Comparison of ENCODE assay signal across 17 cellular contexts in the genomic region with DNA sequence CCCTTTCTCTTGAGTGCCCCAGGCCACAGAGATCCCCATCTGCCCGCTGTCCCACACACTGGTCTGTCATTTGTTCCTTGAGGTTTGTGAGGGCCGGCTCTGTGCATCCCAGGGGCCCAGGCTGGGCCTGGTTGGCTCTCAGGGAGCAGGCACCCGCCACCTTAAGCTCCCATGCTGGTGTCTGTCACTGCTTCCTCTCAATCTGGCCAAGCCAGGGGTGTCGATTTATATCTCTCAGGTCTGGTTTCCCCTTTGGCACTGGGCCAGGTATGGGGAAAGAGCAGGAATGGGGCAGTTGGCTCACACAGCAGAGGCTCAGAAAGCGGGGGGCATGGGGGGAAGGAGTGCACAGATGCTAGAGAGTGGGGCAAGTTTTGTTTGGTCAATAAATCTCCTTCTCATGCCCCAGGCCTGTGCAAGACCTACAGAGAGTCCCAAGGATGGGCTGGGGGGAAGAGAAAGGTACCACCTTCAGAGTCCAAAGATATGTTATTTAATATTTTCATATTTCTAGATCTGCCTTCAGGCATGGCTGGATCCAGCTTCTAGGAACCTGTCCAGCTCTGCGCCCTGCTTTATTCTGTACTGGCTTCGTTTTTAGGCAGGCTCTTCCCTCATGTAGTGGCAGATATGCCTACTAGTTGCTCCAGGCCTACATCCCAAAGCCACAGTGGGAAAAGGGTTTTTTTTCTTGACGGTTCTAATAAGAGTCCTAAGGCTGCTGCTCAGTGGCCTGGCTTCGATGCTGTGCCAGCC. TPM values are rescaled to one million over a fixed set of nuclear protein-coding genes. Genes with fewer than 3 reads are reported as not detected.
DNase-seq lines count a peak whose midpoint lies in the region; ATAC-seq, FAIRE-seq and TF ChIP-seq lines count a peak whose summit lies in the region.
"Had no signal": no experiment of that assay in that cellular context is flagged by ENCODE, and none has a peak within 500 bp of the region (broad histone marks: within the 10 kb centered on the region; RNA-seq: fewer than 3 reads in every experiment).

No MANE protein-coding gene starts in this region.

- H3K36me3 Mint-ChIP-seq in MCF 10A (ENCODE audit: insufficient read depth, unreplicated experiment) (peaks cover 72% of the 10 kb centered on the region), immature natural killer cell (peaks cover 31 to 67% (median 49%) of the 10 kb centered on the region in 3 donors)
- H3K36me3 Mint-ChIP-seq in activated T-helper 2 cell treated with anti-CD3 and anti-CD28 coated beads, Interferon-gamma antibody, Interleukin-2, Interleukin-4, amounts not matched to agents 10 μg/mL and 5 μg/mL and 100 μg/mL, durations not matched to agents 14 hours and 24 hours and 36 hours (ENCODE audit: low read depth), result peaks cover 95% of the 10 kb centered on the region

- no peak for FAIRE-seq in frontal cortex (lab: Jason Lieb, UNC)
- FAIRE-seq: astrocyte, H1 had no signal

- peak; percentile 61 for DNase-seq in MCF 10A (ENCODE audit: unreplicated experiment)
- DNase-seq in mammary epithelial cell, result no peak
- DNase-seq in activated T-helper 2 cell treated with anti-CD3 and anti-CD28 coated beads, Interferon-gamma antibody, Interleukin-2, Interleukin-4, amounts not matched to agents 10 μg/mL and 5 μg/mL and 100 μg/mL, durations not matched to agents 14 hours and 24 hours and 36 hours (ENCODE audit: low spot score), result no peak
- no peak for DNase-seq in immature natural killer cell
- no peak for DNase-seq in NCI-H128 (lab: John Stamatoyannopoulos, UW; ENCODE audit: unreplicated experiment)
- no peak for DNase-seq in MG63
- no peak for DNase-seq in frontal cortex (ENCODE audit: low spot score in 2 of 2)
- DNase-seq: C1 segment of cervical spinal cord; glutamatergic neuron; kidney glomerular epithelial cell; stimulated activated CD4-positive, alpha-beta T cell treated with anti-CD3 and anti-CD28 coated beads, Interleukin-4, amount 100 ng/mL, for 1 hour; T-helper 9 cell had no signal

- no peaks in the 10 kb centered on the region for H3K27me3 ChIP-seq in mammary epithelial cell (ENCODE audit: insufficient read depth, low read length)
- no peaks in the 10 kb centered on the region for H3K27me3 ChIP-seq in MG63

- no peaks in the 10 kb centered on the region for H3K4me1 Mint-ChIP-seq in MCF 10A (ENCODE audit: insufficient read depth, unreplicated experiment)
- peaks cover 24% of the 10 kb centered on the region for H3K4me1 Mint-ChIP-seq in activated T-helper 2 cell treated with anti-CD3 and anti-CD28 coated beads, Interferon-gamma antibody, Interleukin-2, Interleukin-4, amounts not matched to agents 10 μg/mL and 5 μg/mL and 100 μg/mL, durations not matched to agents 14 hours and 24 hours and 36 hours (ENCODE audit: low read depth)
- peaks cover 3 to 6% of the 10 kb centered on the region in 2 donors for H3K4me1 Mint-ChIP-seq in immature natural killer cell

- no peak overlapping the region for H3K4me2 ChIP-seq in mammary epithelial cell (ENCODE audit: insufficient read depth, low read depth, low read length)

- H3K27me3 Mint-ChIP-seq in MCF 10A (ENCODE audit: insufficient read depth, unreplicated experiment) (no peaks in the 10 kb centered on the region), immature natural killer cell (ENCODE audit: low read depth in 3 of 3) (peaks cover 0 to 2% (median 1%) of the 10 kb centered on the region in 3 donors)
- H3K27me3 Mint-ChIP-seq in activated T-helper 2 cell treated with anti-CD3 and anti-CD28 coated beads, Interferon-gamma antibody, Interleukin-2, Interleukin-4, amounts not matched to agents 10 μg/mL and 5 μg/mL and 100 μg/mL, durations not matched to agents 14 hours and 24 hours and 36 hours (ENCODE audit: low read depth), result no peaks in the 10 kb centered on the region

- CTCF ChIA-PET in MCF 10A (lab: Yijun Ruan, JAX), result interaction anchor here (1.2 kb wide), 1 partner anchor 20 kb away, joined by 4 read pairs; no protein-coding TSS in a partner anchor
- CTCF ChIA-PET in mammary epithelial cell (lab: Charles Lee; ENCODE audit: low non-redundant PET), result no interaction called here

- BruUV-seq in MCF 10A (replicated peaks; lab: Mats Ljungman, UMichigan) (no TSS peak), mammary epithelial cell (replicated peaks; lab: Mats Ljungman, UMichigan) (no TSS peak)

- H3K4me3 ChIP-seq in mammary epithelial cell (replicated peaks in 1 of 3; ENCODE audit: insufficient read depth in 1 of 3, low read depth in 2 of 3, low read length in 3 of 3) (no peak overlapping the region), MG63 (no peak overlapping the region)

- no peak overlapping the region for H3K27ac Mint-ChIP-seq in MCF 10A (ENCODE audit: low read depth, unreplicated experiment)
- H3K27ac Mint-ChIP-seq in activated T-helper 2 cell treated with anti-CD3 and anti-CD28 coated beads, Interferon-gamma antibody, Interleukin-2, Interleukin-4, amounts not matched to agents 10 μg/mL and 5 μg/mL and 100 μg/mL, durations not matched to agents 14 hours and 24 hours and 36 hours, result peak overlapping the region; percentile 70
- peak overlapping the region in 4 of 6 donors; percentile 1 to 64 (median 49) for H3K27ac Mint-ChIP-seq in immature natural killer cell

- POLR2A ChIA-PET in MCF 10A (lab: Yijun Ruan, JAX), result interaction anchor here (1.2 kb wide), 1 partner anchor 20 kb away, joined by 3 read pairs; no protein-coding TSS in a partner anchor

- intact Hi-C loops in MCF 10A (cut with micrococcal nuclease), result no loop called here
- intact Hi-C loops in mammary epithelial cell (cut with micrococcal nuclease), result no loop called here
- intact Hi-C loops in activated T-helper 2 cell treated with anti-CD3 and anti-CD28 coated beads, Interferon-gamma antibody, Interleukin-2, Interleukin-4, amounts not matched to agents 10 μg/mL and 5 μg/mL and 100 μg/mL, durations not matched to agents 14 hours and 24 hours and 36 hours (cut with micrococcal nuclease), result no loop called here

- no peak overlapping the region for H3K4me3 Mint-ChIP-seq in MCF 10A (ENCODE audit: unreplicated experiment)
- no peak overlapping the region for H3K4me3 Mint-ChIP-seq in activated T-helper 2 cell treated with anti-CD3 and anti-CD28 coated beads, Interferon-gamma antibody, Interleukin-2, Interleukin-4, amounts not matched to agents 10 μg/mL and 5 μg/mL and 100 μg/mL, durations not matched to agents 14 hours and 24 hours and 36 hours (ENCODE audit: low read depth)
- H3K4me3 Mint-ChIP-seq in immature natural killer cell, result no peak overlapping the region

- H2AFZ ChIP-seq in mammary epithelial cell (ENCODE audit: low read depth, low read length), result no peak overlapping the region

- peaks cover 56% of the 10 kb centered on the region for H3K36me3 ChIP-seq in mammary epithelial cell (ENCODE audit: insufficient read depth, low read length)
- peaks cover 91% of the 10 kb centered on the region for H3K36me3 ChIP-seq in MG63

- dilution Hi-C loops in mammary epithelial cell (cut with HindIII; ENCODE audit: low sequenced_read_pairs), result no loop called here

- no peaks in the 10 kb centered on the region for H3K4me1 ChIP-seq in mammary epithelial cell (ENCODE audit: insufficient read depth, low read length)

- no peak for TF ChIP-seq CTCF in MCF 10A (IDR thresholded peaks at IDR 0.05; ENCODE audit: unreplicated experiment)
- no peak for TF ChIP-seq CTCF in mammary epithelial cell (conservative IDR thresholded peaks at IDR 0.05 in 1 of 2, IDR thresholded peaks at IDR 0.05 in 1 of 2; ENCODE audit: extremely low read depth in 1 of 2, insufficient read depth in 1 of 2, low read depth in 1 of 2, low read length in 2 of 2)

- ATAC-seq in GM18502 (IDR thresholded peaks at IDR 0.05; ENCODE audit: poor library complexity, unreplicated experiment), result no peak
- ATAC-seq: Panc1 had no signal

- H3K9me3 Mint-ChIP-seq in MCF 10A (ENCODE audit: unreplicated experiment) (no peaks in the 10 kb centered on the region), immature natural killer cell (no peaks in the 10 kb centered on the region)
- H3K9me3 Mint-ChIP-seq in activated T-helper 2 cell treated with anti-CD3 and anti-CD28 coated beads, Interferon-gamma antibody, Interleukin-2, Interleukin-4, amounts not matched to agents 10 μg/mL and 5 μg/mL and 100 μg/mL, durations not matched to agents 14 hours and 24 hours and 36 hours, result no peaks in the 10 kb centered on the region

- in situ Hi-C loops in mammary epithelial cell (cut with MboI; ENCODE audit: low sequenced_read_pairs in 2 of 2), result no loop called here

- H3K9me3 ChIP-seq in mammary epithelial cell (replicated peaks; ENCODE audit: insufficient read depth, low read length) (no peaks in the 10 kb centered on the region), MG63 (peaks cover 4% of the 10 kb centered on the region; the same call in 1 of the 2 replicates)

- H4K20me1 ChIP-seq in mammary epithelial cell (ENCODE audit: insufficient read depth, low read length), result no peaks in the 10 kb centered on the region

- H3K79me2 ChIP-seq in mammary epithelial cell (ENCODE audit: insufficient read depth, low read length), result peaks cover 54% of the 10 kb centered on the region

- no peak overlapping the region for H3K27ac ChIP-seq in mammary epithelial cell (ENCODE audit: insufficient read depth, low read depth, low read length)

- 61% methylated on average over 6 of the region's 9 CpGs for WGBS in mammary epithelial cell (ENCODE audit: low coverage, missing lambda C conversion rate)

- H3K9ac ChIP-seq in mammary epithelial cell (ENCODE audit: insufficient read depth, low read length), result no peak overlapping the region

RNA-seq across cellular contexts. Expression of gene IL4R, which starts 34.3 kb away (rescaled TPM):
- total RNA-seq in MCF 10A (2022) (50.4 and 51.9 TPM in 2 replicates), mammary epithelial cell (100 to 1,000 TPM in 1 of 2 donors, 10 to 100 TPM in 1; 69.8 to 152 TPM), frontal cortex (1.6 TPM)
- polyA plus RNA-seq in mammary epithelial cell (94.9 TPM), immature natural killer cell (10 to 100 TPM; 15.7 to 38.7 (median 20.1) TPM)
- polyA minus RNA-seq in mammary epithelial cell, result 198 TPM
- 434 and 437 TPM in 2 replicates for total RNA-seq in activated T-helper 2 cell treated with anti-CD3 and anti-CD28 coated beads, Interferon-gamma antibody, Interleukin-2, Interleukin-4, amounts not matched to agents 10 μg/mL and 5 μg/mL and 100 μg/mL, durations not matched to agents 14 hours and 24 hours and 36 hours
- 26.1 and 40.9 TPM in 2 replicates for total RNA-seq in MG63 (2014; rRNA removed; shearing (Covaris generic); ENCODE audit: low replicate concordance)

RNA-seq across cellular contexts. Expression of gene IL21R, which starts 53.9 kb away (rescaled TPM):
- total RNA-seq in MCF 10A (2022) (0.15 and 0.21 TPM in 2 replicates), mammary epithelial cell (under 1 TPM; 0.17 to 0.64 TPM), frontal cortex (0.41 TPM)
- polyA plus RNA-seq in mammary epithelial cell (5.4 TPM), immature natural killer cell (10 to 100 TPM; 27.5 to 59.7 (median 49.6) TPM)
- polyA minus RNA-seq in mammary epithelial cell, result 11.3 TPM
- total RNA-seq in activated T-helper 2 cell treated with anti-CD3 and anti-CD28 coated beads, Interferon-gamma antibody, Interleukin-2, Interleukin-4, amounts not matched to agents 10 μg/mL and 5 μg/mL and 100 μg/mL, durations not matched to agents 14 hours and 24 hours and 36 hours, result 84.2 and 84.5 TPM in 2 replicates
- 0.33 and 0.44 TPM in 2 replicates for total RNA-seq in MG63 (2014; rRNA removed; shearing (Covaris generic); ENCODE audit: low replicate concordance)
- total RNA-seq: G401 had no signal

Comparison
In these comparisons a context has a peak if more than half of its experiments do, and no peak if none do; other contexts are left out.
1. RNA of gene IL4R, which starts 34.3 kb away (total RNA-seq): 434 to 437 TPM in activated T-helper 2 cell treated with anti-CD3 and anti-CD28 coated beads, Interferon-gamma antibody, Interleukin-2, Interleukin-4, amounts not matched to agents 10 μg/mL and 5 μg/mL and 100 μg/mL, durations not matched to agents 14 hours and 24 hours and 36 hours, 69.8 to 152 TPM in mammary epithelial cell, 50.4 to 51.9 TPM in MCF 10A and 26.1 to 40.9 TPM in MG63; 1.6 TPM in frontal cortex (single experiment); every median in the first group is over 10 times any median in the second.
2. RNA of gene IL21R, which starts 53.9 kb away (total RNA-seq): 84.2 to 84.5 TPM in activated T-helper 2 cell treated with anti-CD3 and anti-CD28 coated beads, Interferon-gamma antibody, Interleukin-2, Interleukin-4, amounts not matched to agents 10 μg/mL and 5 μg/mL and 100 μg/mL, durations not matched to agents 14 hours and 24 hours and 36 hours; 0.17 to 0.64 TPM in mammary epithelial cell, 0.41 TPM in frontal cortex (single experiment), 0.33 to 0.44 TPM in MG63 and 0.15 to 0.21 TPM in MCF 10A; every median in the first group is over 10 times any median in the second.